1 cellular context compared by ENCODE assay signal in the genomic region with DNA sequence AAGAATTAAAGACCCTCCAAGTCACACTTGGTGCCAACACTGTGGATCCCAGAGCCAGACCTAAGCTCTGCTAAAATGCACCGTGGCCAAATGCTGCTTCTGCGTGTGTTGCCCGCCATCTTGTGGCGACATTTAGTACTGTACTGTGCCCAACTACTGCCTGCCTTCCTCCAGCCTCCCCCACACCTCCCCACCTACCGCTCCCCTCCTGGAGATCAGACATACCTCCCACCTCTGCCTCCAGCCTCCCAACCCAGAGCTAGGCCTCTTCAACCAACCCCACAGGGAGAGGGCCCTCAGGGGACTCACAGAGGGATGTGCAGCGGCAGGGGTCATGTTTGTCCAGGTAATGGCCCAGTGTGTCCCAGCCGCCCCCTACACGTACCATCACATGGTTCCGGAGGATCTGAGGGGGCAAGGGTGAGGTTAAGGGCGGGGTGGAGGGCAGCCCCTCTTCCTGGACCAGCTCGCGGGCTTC.
TF ChIP-seq lines count a peak whose summit lies in the region.

No MANE protein-coding gene starts in this region.

TF ChIP-seq in WTC11, 78 proteins besides CTCF, POLR2A, EP300 and RAD21 (continued from another document):
- TF ChIP-seq AFF4 (CRISPR knock-in tag; IDR thresholded peaks at IDR 0.05; ENCODE audit: borderline replicate concordance), result no peak
- TF ChIP-seq, protein P1, sequence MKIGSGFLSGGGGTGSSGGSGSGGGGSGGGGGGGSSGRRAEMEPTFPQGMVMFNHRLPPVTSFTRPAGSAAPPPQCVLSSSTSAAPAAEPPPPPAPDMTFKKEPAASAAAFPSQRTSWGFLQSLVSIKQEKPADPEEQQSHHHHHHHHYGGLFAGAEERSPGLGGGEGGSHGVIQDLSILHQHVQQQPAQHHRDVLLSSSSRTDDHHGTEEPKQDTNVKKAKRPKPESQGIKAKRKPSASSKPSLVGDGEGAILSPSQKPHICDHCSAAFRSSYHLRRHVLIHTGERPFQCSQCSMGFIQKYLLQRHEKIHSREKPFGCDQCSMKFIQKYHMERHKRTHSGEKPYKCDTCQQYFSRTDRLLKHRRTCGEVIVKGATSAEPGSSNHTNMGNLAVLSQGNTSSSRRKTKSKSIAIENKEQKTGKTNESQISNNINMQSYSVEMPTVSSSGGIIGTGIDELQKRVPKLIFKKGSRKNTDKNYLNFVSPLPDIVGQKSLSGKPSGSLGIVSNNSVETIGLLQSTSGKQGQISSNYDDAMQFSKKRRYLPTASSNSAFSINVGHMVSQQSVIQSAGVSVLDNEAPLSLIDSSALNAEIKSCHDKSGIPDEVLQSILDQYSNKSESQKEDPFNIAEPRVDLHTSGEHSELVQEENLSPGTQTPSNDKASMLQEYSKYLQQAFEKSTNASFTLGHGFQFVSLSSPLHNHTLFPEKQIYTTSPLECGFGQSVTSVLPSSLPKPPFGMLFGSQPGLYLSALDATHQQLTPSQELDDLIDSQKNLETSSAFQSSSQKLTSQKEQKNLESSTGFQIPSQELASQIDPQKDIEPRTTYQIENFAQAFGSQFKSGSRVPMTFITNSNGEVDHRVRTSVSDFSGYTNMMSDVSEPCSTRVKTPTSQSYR (CRISPR knock-in tag; IDR thresholded peaks at IDR 0.05), result no peak
- no peak for TF ChIP-seq IRF2 (CRISPR knock-in tag; IDR thresholded peaks at IDR 0.05; ENCODE audit: borderline replicate concordance, low read depth)
- no peak for TF ChIP-seq TEAD4 (CRISPR knock-in tag; IDR thresholded peaks at IDR 0.05)
- no peak for TF ChIP-seq ZMAT4 (CRISPR knock-in tag; IDR thresholded peaks at IDR 0.05)
- no peak for TF ChIP-seq ZSCAN18 (CRISPR knock-in tag; IDR thresholded peaks at IDR 0.05)
- TF ChIP-seq CBFB (CRISPR knock-in tag; IDR thresholded peaks at IDR 0.05; ENCODE audit: low read depth), result no peak
- TF ChIP-seq PRDM15 (CRISPR knock-in tag; IDR thresholded peaks at IDR 0.05), result no peak
- TF ChIP-seq, protein P2, sequence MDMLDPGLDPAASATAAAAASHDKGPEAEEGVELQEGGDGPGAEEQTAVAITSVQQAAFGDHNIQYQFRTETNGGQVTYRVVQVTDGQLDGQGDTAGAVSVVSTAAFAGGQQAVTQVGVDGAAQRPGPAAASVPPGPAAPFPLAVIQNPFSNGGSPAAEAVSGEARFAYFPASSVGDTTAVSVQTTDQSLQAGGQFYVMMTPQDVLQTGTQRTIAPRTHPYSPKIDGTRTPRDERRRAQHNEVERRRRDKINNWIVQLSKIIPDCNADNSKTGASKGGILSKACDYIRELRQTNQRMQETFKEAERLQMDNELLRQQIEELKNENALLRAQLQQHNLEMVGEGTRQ (CRISPR knock-in tag; IDR thresholded peaks at IDR 0.05), result no peak
- TF ChIP-seq FOXP1 (CRISPR knock-in tag; IDR thresholded peaks at IDR 0.05; ENCODE audit: borderline replicate concordance), result no peak
- no peak for TF ChIP-seq ARID4B (CRISPR knock-in tag; IDR thresholded peaks at IDR 0.05; ENCODE audit: borderline replicate concordance)
- TF ChIP-seq SMAD4 (CRISPR knock-in tag; IDR thresholded peaks at IDR 0.05), result no peak
- no peak for TF ChIP-seq IRF1 (CRISPR knock-in tag; IDR thresholded peaks at IDR 0.05)
- no peak for TF ChIP-seq ZNF423 (CRISPR knock-in tag; IDR thresholded peaks at IDR 0.05)
- TF ChIP-seq, protein P3, sequence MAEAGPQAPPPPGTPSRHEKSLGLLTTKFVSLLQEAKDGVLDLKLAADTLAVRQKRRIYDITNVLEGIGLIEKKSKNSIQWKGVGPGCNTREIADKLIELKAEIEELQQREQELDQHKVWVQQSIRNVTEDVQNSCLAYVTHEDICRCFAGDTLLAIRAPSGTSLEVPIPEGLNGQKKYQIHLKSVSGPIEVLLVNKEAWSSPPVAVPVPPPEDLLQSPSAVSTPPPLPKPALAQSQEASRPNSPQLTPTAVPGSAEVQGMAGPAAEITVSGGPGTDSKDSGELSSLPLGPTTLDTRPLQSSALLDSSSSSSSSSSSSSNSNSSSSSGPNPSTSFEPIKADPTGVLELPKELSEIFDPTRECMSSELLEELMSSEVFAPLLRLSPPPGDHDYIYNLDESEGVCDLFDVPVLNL (CRISPR knock-in tag; IDR thresholded peaks at IDR 0.05; ENCODE audit: borderline replicate concordance, low read depth), result no peak
